ENCODE assay signal across 18 cellular contexts in the genomic region with DNA sequence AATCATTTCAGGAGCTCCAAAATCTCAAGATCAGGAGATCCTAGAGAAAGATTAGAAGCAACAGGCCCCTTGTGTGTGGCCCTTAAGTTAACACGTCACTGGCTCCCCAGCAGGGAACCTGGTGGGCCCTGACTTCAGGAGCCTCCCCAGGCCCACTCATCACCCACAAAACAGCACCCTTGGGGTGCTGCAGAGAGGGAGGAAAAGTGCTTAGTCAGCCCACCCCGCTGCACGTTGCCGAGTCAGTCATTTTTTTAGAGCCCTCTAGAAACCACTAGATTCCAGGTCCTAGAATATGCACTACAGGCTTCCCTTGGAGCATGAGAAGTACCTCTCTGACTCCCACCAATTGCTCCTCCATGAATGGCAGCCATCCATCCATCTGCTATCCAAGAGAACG.
DNase-seq lines count a peak whose midpoint lies in the region; ATAC-seq and TF ChIP-seq lines count a peak whose summit lies in the region.
"Had no signal": no experiment of that assay in that cellular context is flagged by ENCODE, and none has a peak within 500 bp of the region (broad histone marks: within the 10 kb centered on the region; RNA-seq: fewer than 3 reads in every experiment).

No MANE protein-coding gene starts in this region.

- in situ Hi-C loops in transverse colon (cut with MboI; ENCODE audit: low pct_ligation_motif_present in 1 of 4, low pct_unique_long_range_greater_than_20kb in 1 of 4, low sequenced_read_pairs in 3 of 4): no loop called here

- H3K4me1 ChIP-seq in transverse colon (peaks cover 23 to 51% (median 36%) of the 10 kb centered on the region in 4 donors), PC-3 (ENCODE audit: insufficient read depth, low read length) (no peaks in the 10 kb centered on the region)
- H3K4me1 ChIP-seq: SJCRH30 had no signal

- WGBS in transverse colon (ENCODE audit: low coverage in 1 of 2), 2 donors: 80 to 82% methylated on average over 2 to 5 of the region's 5 CpGs

- POLR2A ChIA-PET in activated CD8-positive, alpha-beta T cell treated with anti-CD3 and anti-CD28 coated beads, Interleukin-2, amount 10 ng/mL, durations not matched to agents 7 days and 5 days (lab: Charles Lee): no interaction called here
- POLR2A ChIA-PET in PC-3 (lab: Charles Lee; ENCODE audit: unreplicated experiment): no interaction called here

- no peak overlapping the region for H3K4me2 ChIP-seq in PC-3 (ENCODE audit: low read length)
- H3K4me2 ChIP-seq: GM23338 had no signal

- H3K9ac ChIP-seq in PC-3 (ENCODE audit: low read length): no peak overlapping the region

- H3K4me3 ChIP-seq in transverse colon (no peak overlapping the region), PC-3 (ENCODE audit: low read length) (no peak overlapping the region)
- H3K4me3 ChIP-seq: coronary artery, GM23338, lung, SJCRH30 had no signal

- TF ChIP-seq CTCF in nephron (IDR thresholded peaks at IDR 0.05; ENCODE audit: unreplicated experiment in 3 of 3) (no peak), transverse colon (IDR thresholded peaks at IDR 0.05) (no peak), PC-3 (conservative IDR thresholded peaks at IDR 0.05; ENCODE audit: low read depth, low read length) (no peak)

- intact Hi-C loops in transverse colon (cut with DNase I; ENCODE audit: low total_unique reads) (loop anchor here (5.0 kb wide), 1 partner anchor 48 kb away; no protein-coding TSS in a partner anchor), PC-3 (cut with micrococcal nuclease) (no loop called here)

- H3K9me3 Mint-ChIP-seq in activated T-cell treated with anti-CD3 and anti-CD28 coated beads, Interleukin-2, amount 50 U/mL, for 24 hours: no peaks in the 10 kb centered on the region
- H3K9me3 Mint-ChIP-seq in effector memory CD8-positive, alpha-beta T cell: no peaks in the 10 kb centered on the region
- no peaks in the 10 kb centered on the region for H3K9me3 Mint-ChIP-seq in nephron
- H3K9me3 Mint-ChIP-seq in activated CD8-positive, alpha-beta T cell treated with anti-CD3 and anti-CD28 coated beads, Interleukin-2, amount 10 ng/mL, durations not matched to agents 7 days and 5 days (ENCODE audit: insufficient read depth): no peaks in the 10 kb centered on the region
- H3K9me3 Mint-ChIP-seq: GM23338 had no signal

- no peak for TF ChIP-seq POLR2A in transverse colon (IDR thresholded peaks at IDR 0.05)

- H3K9me2 ChIP-seq in PC-3 (replicated peaks; ENCODE audit: low read length): no peaks in the 10 kb centered on the region

- no peaks in the 10 kb centered on the region for H3K27me3 Mint-ChIP-seq in activated T-cell treated with anti-CD3 and anti-CD28 coated beads, Interleukin-2, amount 50 U/mL, for 24 hours
- H3K27me3 Mint-ChIP-seq in effector memory CD8-positive, alpha-beta T cell: no peaks in the 10 kb centered on the region
- no peaks in the 10 kb centered on the region for H3K27me3 Mint-ChIP-seq in nephron (ENCODE audit: low read depth)
- no peaks in the 10 kb centered on the region for H3K27me3 Mint-ChIP-seq in activated CD8-positive, alpha-beta T cell treated with anti-CD3 and anti-CD28 coated beads, Interleukin-2, amount 10 ng/mL, durations not matched to agents 7 days and 5 days (ENCODE audit: low read depth)

- no peaks in the 10 kb centered on the region for H3K79me2 ChIP-seq in PC-3 (ENCODE audit: low read length)

- no TSS peak for BruUV-seq in PC-3 (replicated peaks; lab: Mats Ljungman, UMichigan)

- H3K9me3 ChIP-seq in transverse colon (no peaks in the 10 kb centered on the region), PC-3 (ENCODE audit: low read length) (no peaks in the 10 kb centered on the region)
- H3K9me3 ChIP-seq: SJCRH30 had no signal

- no peak overlapping the region for H2AFZ ChIP-seq in PC-3 (ENCODE audit: low read length)
- H2AFZ ChIP-seq: GM23338 had no signal

- H3K4me3 Mint-ChIP-seq in activated T-cell treated with anti-CD3 and anti-CD28 coated beads, Interleukin-2, amount 50 U/mL, for 24 hours: no peak overlapping the region
- no peak overlapping the region for H3K4me3 Mint-ChIP-seq in effector memory CD8-positive, alpha-beta T cell
- H3K4me3 Mint-ChIP-seq in nephron: no peak overlapping the region
- no peak overlapping the region for H3K4me3 Mint-ChIP-seq in activated CD8-positive, alpha-beta T cell treated with anti-CD3 and anti-CD28 coated beads, Interleukin-2, amount 10 ng/mL, durations not matched to agents 7 days and 5 days
- H3K4me3 Mint-ChIP-seq: GM23338 had no signal

- peak overlapping the region; percentile 6 for H3K27ac Mint-ChIP-seq in activated T-cell treated with anti-CD3 and anti-CD28 coated beads, Interleukin-2, amount 50 U/mL, for 24 hours
- peak overlapping the region; percentile 47 to 55 for H3K27ac Mint-ChIP-seq in effector memory CD8-positive, alpha-beta T cell
- peak overlapping the region; percentile 85 to 97 (median 91) for H3K27ac Mint-ChIP-seq in nephron
- H3K27ac Mint-ChIP-seq in activated CD8-positive, alpha-beta T cell treated with anti-CD3 and anti-CD28 coated beads, Interleukin-2, amount 10 ng/mL, durations not matched to agents 7 days and 5 days: no peak overlapping the region
- H3K27ac Mint-ChIP-seq: GM23338 had no signal

- CTCF ChIA-PET in activated CD8-positive, alpha-beta T cell treated with anti-CD3 and anti-CD28 coated beads, Interleukin-2, amount 10 ng/mL, durations not matched to agents 7 days and 5 days (lab: Charles Lee): interaction anchor here (1.2 kb wide), 1 partner anchor 9 kb away, joined by 4 read pairs; no protein-coding TSS in a partner anchor
- CTCF ChIA-PET in PC-3 (lab: Charles Lee): no interaction called here

- H3K36me3 ChIP-seq in transverse colon: no peaks in the 10 kb centered on the region
- no peaks in the 10 kb centered on the region for H3K36me3 ChIP-seq in PC-3 (ENCODE audit: low read depth, low read length)
- H3K36me3 ChIP-seq: SJCRH30 had no signal

- peaks cover 50% of the 10 kb centered on the region for H3K4me1 Mint-ChIP-seq in activated T-cell treated with anti-CD3 and anti-CD28 coated beads, Interleukin-2, amount 50 U/mL, for 24 hours (ENCODE audit: low read depth)
- peaks cover 18 to 24% of the 10 kb centered on the region in 2 donors for H3K4me1 Mint-ChIP-seq in effector memory CD8-positive, alpha-beta T cell (ENCODE audit: low read depth in 2 of 2)
- peaks cover 45% of the 10 kb centered on the region for H3K4me1 Mint-ChIP-seq in nephron
- H3K4me1 Mint-ChIP-seq in activated CD8-positive, alpha-beta T cell treated with anti-CD3 and anti-CD28 coated beads, Interleukin-2, amount 10 ng/mL, durations not matched to agents 7 days and 5 days (ENCODE audit: low read depth): peaks cover 55% of the 10 kb centered on the region

- no peaks in the 10 kb centered on the region for H3F3A ChIP-seq in PC-3 (ENCODE audit: low read length, unreplicated experiment)

- DNase-seq in activated T-cell treated with anti-CD3 and anti-CD28 coated beads, Interleukin-2, amount 50 U/mL, for 24 hours: no peak
- DNase-seq in activated T-cell treated with anti-CD3 and anti-CD28 coated beads for 4 hours (no peak), transverse colon (no peak), NCI-H2107 (lab: John Stamatoyannopoulos, UW) (no peak), PC-3 (no peak)
- DNase-seq in effector memory CD8-positive, alpha-beta T cell: no peak
- DNase-seq in activated CD8-positive, alpha-beta T cell treated with anti-CD3 and anti-CD28 coated beads, Interleukin-2, amount 10 ng/mL, durations not matched to agents 7 days and 5 days: no peak
- DNase-seq: 8988T; activated CD4-positive, alpha-beta T cell treated with anti-CD3 and anti-CD28 coated beads for 48 hours; activated naive CD4-positive, alpha-beta T cell treated with Interleukin-2 at 50 U/mL for 16 hours; MV-4-11; NCI-H2081 treated with DMSO at 0.1 percent for 48 hours; NCI-H524 treated with DMSO at 0.1 percent for 48 hours; SJCRH30 had no signal

- ATAC-seq in effector memory CD8-positive, alpha-beta T cell (replicated peaks): no peak
- ATAC-seq in activated CD8-positive, alpha-beta T cell treated with anti-CD3 and anti-CD28 coated beads, Interleukin-2, amount 10 ng/mL, durations not matched to agents 7 days and 5 days: no peak
- no peak for ATAC-seq in PC-3
- ATAC-seq: GM23338 had no signal

- H3K36me3 Mint-ChIP-seq in activated T-cell treated with anti-CD3 and anti-CD28 coated beads, Interleukin-2, amount 50 U/mL, for 24 hours (ENCODE audit: low read depth): no peaks in the 10 kb centered on the region
- no peaks in the 10 kb centered on the region for H3K36me3 Mint-ChIP-seq in effector memory CD8-positive, alpha-beta T cell (ENCODE audit: insufficient read depth)
- H3K36me3 Mint-ChIP-seq in nephron (ENCODE audit: low read depth): no peaks in the 10 kb centered on the region
- H3K36me3 Mint-ChIP-seq in activated CD8-positive, alpha-beta T cell treated with anti-CD3 and anti-CD28 coated beads, Interleukin-2, amount 10 ng/mL, durations not matched to agents 7 days and 5 days (ENCODE audit: low read depth): peaks cover 44% of the 10 kb centered on the region

- H3K27ac ChIP-seq in transverse colon (peak overlapping the region; percentile 78 to 88 (median 84)), PC-3 (ENCODE audit: low read length) (no peak overlapping the region)
- H3K27ac ChIP-seq: SJCRH30 had no signal

- H4K20me1 ChIP-seq in PC-3 (ENCODE audit: low read length): no peaks in the 10 kb centered on the region

- H3K27me3 ChIP-seq in transverse colon (no peaks in the 10 kb centered on the region), PC-3 (ENCODE audit: low read length) (no peaks in the 10 kb centered on the region)
- H3K27me3 ChIP-seq: SJCRH30 had no signal

- no peak for TF ChIP-seq EP300 in transverse colon (IDR thresholded peaks at IDR 0.05; ENCODE audit: low read depth)
